ENCODE assay signal across 8 cellular contexts in the genomic region with DNA sequence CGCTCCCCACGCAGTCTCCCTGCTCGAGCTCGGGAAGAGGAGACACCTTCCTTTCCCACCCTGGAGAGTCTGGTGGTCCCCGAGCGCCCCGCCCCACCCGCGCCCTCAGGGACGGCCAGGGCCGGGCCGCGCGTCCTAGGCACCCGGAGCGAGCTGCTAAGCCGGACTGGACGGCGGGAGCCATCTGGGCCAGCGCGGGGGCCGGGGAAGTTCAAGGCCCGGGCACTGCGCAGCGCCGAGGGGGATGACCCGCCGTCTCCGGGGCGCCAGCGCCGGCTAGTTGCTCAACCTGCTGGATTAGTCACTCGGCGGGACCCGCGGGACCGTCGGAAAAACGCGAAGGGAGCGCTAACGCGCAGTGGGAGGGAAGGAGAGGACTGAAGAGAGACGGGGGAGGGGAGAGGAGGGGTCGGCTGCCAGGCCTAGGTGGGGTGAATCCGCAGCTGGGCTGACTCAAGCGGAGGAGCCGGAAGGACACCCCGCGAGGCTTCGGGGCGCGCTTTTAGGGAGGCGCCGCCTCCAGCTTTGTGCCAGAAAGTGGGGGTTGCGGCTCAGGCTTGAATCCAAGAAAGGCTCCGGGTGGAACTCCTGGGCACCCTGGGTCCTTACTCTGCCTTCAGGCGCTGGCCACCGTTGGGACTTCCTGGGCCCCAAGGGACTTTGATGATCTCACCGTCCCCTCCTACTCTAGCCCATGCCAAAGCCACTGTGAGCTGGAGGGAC.
DNase-seq lines count a peak whose midpoint lies in the region; ATAC-seq and TF ChIP-seq lines count a peak whose summit lies in the region.

No MANE protein-coding gene starts in this region.

- H3K27ac ChIP-seq in adrenal gland (no peak overlapping the region), Peyer's patch (no peak overlapping the region)

- H3K27me3 ChIP-seq in adrenal gland (peaks cover 25% of the 10 kb centered on the region), Peyer's patch (no peaks in the 10 kb centered on the region)

- TF ChIP-seq POLR2A in adrenal gland (IDR thresholded peaks at IDR 0.05) (no peak), Peyer's patch (IDR thresholded peaks at IDR 0.05) (no peak)

- peak overlapping the region in 1 of 4 donors; percentile 11 for H3K4me3 ChIP-seq in adrenal gland
- H3K4me3 ChIP-seq in Peyer's patch = peak overlapping the region in 2 of 4 donors; percentile 30 to 38

- intact Hi-C loops in adrenal gland (cut with DNase I) = no loop called here

- peaks cover 8% of the 10 kb centered on the region for H3K4me1 Mint-ChIP-seq in stimulated activated naive CD8-positive, alpha-beta T cell treated with anti-CD3 and anti-CD28 coated beads, Interleukin-15, amount 100 ng/mL, for 72 hours

- H3K4me3 Mint-ChIP-seq in stimulated activated naive CD8-positive, alpha-beta T cell treated with anti-CD3 and anti-CD28 coated beads, Interleukin-15, amount 100 ng/mL, for 72 hours = peak overlapping the region; percentile 78 to 80

- 8 to 25% (median 13%) methylated on average over 39 to 60 of the region's 60 CpGs for WGBS in adrenal gland, 4 donors

- H3K4me1 ChIP-seq in adrenal gland (replicated peaks in 1 of 2) = peaks cover 0 to 5% of the 10 kb centered on the region in 2 donors
- H3K4me1 ChIP-seq in Peyer's patch = peaks cover 0 to 12% (median 0%) of the 10 kb centered on the region in 4 donors

- ATAC-seq in stimulated activated naive CD8-positive, alpha-beta T cell treated with anti-CD3 and anti-CD28 coated beads, Interleukin-15, amount 100 ng/mL, for 72 hours = peak; percentile 51
- no peak for ATAC-seq in GM18868 (IDR thresholded peaks at IDR 0.05; ENCODE audit: unreplicated experiment)

- TF ChIP-seq CTCF in adrenal gland (IDR thresholded peaks at IDR 0.05) = no peak
- no peak for TF ChIP-seq CTCF in Peyer's patch (IDR thresholded peaks at IDR 0.05)

- H3K9me3 ChIP-seq in adrenal gland (replicated peaks in 1 of 3) (no peaks in the 10 kb centered on the region), Peyer's patch (no peaks in the 10 kb centered on the region)

- peaks cover 86% of the 10 kb centered on the region for H3K27me3 Mint-ChIP-seq in stimulated activated naive CD8-positive, alpha-beta T cell treated with anti-CD3 and anti-CD28 coated beads, Interleukin-15, amount 100 ng/mL, for 72 hours

- H3K9me3 Mint-ChIP-seq in stimulated activated naive CD8-positive, alpha-beta T cell treated with anti-CD3 and anti-CD28 coated beads, Interleukin-15, amount 100 ng/mL, for 72 hours = no peaks in the 10 kb centered on the region

- H3K27ac Mint-ChIP-seq in stimulated activated naive CD8-positive, alpha-beta T cell treated with anti-CD3 and anti-CD28 coated beads, Interleukin-15, amount 100 ng/mL, for 72 hours = no peak overlapping the region

- DNase-seq in NCI-H2107 treated with DMSO at 0.1 percent for 48 hours (lab: John Stamatoyannopoulos, UW; ENCODE audit: unreplicated experiment) (peak; percentile 2), NCI-H2107 (lab: John Stamatoyannopoulos, UW) (no peak), adrenal gland (peak in 4 of 7 donors; percentile 25 to 46 (median 36)), iPS-NIHi7 (ENCODE audit: extremely low spot score) (peak; percentile 70), Peyer's patch (no peak), AML-193 (lab: John Stamatoyannopoulos, UW) (no peak)
- DNase-seq in stimulated activated naive CD8-positive, alpha-beta T cell treated with anti-CD3 and anti-CD28 coated beads, Interleukin-15, amount 100 ng/mL, for 72 hours = no peak

- H3K36me3 ChIP-seq in adrenal gland (replicated peaks in 1 of 2) = no peaks in the 10 kb centered on the region
- H3K36me3 ChIP-seq in Peyer's patch = no peaks in the 10 kb centered on the region

Comparison
In these comparisons a context has a peak if more than half of its experiments do, and no peak if none do; other contexts are left out.
1. DNase-seq: peak in NCI-H2107 treated with DMSO at 0.1 percent for 48 hours (single experiment), adrenal gland (4 of 7) and iPS-NIHi7 (single experiment); none in NCI-H2107 (single experiment), stimulated activated naive CD8-positive, alpha-beta T cell treated with anti-CD3 and anti-CD28 coated beads, Interleukin-15, amount 100 ng/mL, for 72 hours (0 of 2), Peyer's patch (0 of 3) and AML-193 (0 of 2).